27 cellular contexts compared by ENCODE assay signal in genomic region chrX:117094149-117094548, GRCh38.
"Had no signal": no experiment of that assay in that cellular context is flagged by ENCODE, and none has a peak within 500 bp of the region (broad histone marks: within the 10 kb centered on the region; RNA-seq: fewer than 3 reads in every experiment).

No MANE protein-coding gene starts in this region.

- DNase-seq: activated B cell treated with CpG ODN at 0.5 μM for 24 hours; activated CD4-positive, alpha-beta T cell treated with anti-CD3 and anti-CD28 coated beads for 48 hours; activated CD4-positive, alpha-beta T cell treated with anti-CD3 and anti-CD28 coated beads, Interleukin-2, amount 50 U/mL, for 1 hour; activated CD4-positive, alpha-beta T cell treated with anti-CD3 and anti-CD28 coated beads, Interleukin-2, amount 50 U/mL, for 48 hours; activated CD8-positive, alpha-beta memory T cell treated with anti-CD3 and anti-CD28 coated beads for 24 hours; activated CD8-positive, alpha-beta T cell treated with anti-CD3 and anti-CD28 coated beads for 36 hours; activated effector memory CD4-positive, alpha-beta T cell treated with Interleukin-2 at 50 U/mL for 16 hours; activated gamma-delta T cell treated with Interleukin-2 at 50 U/mL for 16 hours; activated naive CD4-positive, alpha-beta T cell treated with anti-CD3 and anti-CD28 coated beads, Interleukin-2, amount 50 U/mL, for 16 hours; activated naive CD4-positive, alpha-beta T cell treated with Interleukin-2 at 50 U/mL for 16 hours; activated T-cell treated with anti-CD3 and anti-CD28 coated beads, Interleukin-2, amount 50 U/mL, for 4 hours; amniotic stem cell; anterior cingulate cortex; brain microvascular endothelial cell; dorsolateral prefrontal cortex; effector memory CD4-positive, alpha-beta T cell; foreskin keratinocyte; gastrocnemius medialis; glutamatergic neuron; T-cell; T1000; WERI-Rb-1 had no signal

- H3K27ac ChIP-seq: brain microvascular endothelial cell, coronary artery, dorsolateral prefrontal cortex, esophagus muscularis mucosa, foreskin keratinocyte, gastrocnemius medialis, WERI-Rb-1 had no signal

- H3K9me3 ChIP-seq: gastrocnemius medialis had no signal

- H3K36me3 ChIP-seq: brain microvascular endothelial cell, esophagus muscularis mucosa, gastrocnemius medialis, WERI-Rb-1 had no signal

- H3K4me1 ChIP-seq: esophagus muscularis mucosa, foreskin keratinocyte, gastrocnemius medialis had no signal

- H3K27me3 ChIP-seq: brain microvascular endothelial cell, esophagus muscularis mucosa, foreskin keratinocyte, gastrocnemius medialis had no signal

- FAIRE-seq: bronchial epithelial cell had no signal

- ATAC-seq: activated CD4-positive, CD25-positive, alpha-beta regulatory T cell treated with anti-CD3 and anti-CD28 coated beads, Interleukin-2, amount 50 U/mL, for 24 hours; activated CD8-positive, alpha-beta T cell treated with anti-CD3 and anti-CD28 coated beads for 36 hours; activated T-cell treated with anti-CD3 and anti-CD28 coated beads, Interleukin-2, amount 50 U/mL, for 4 hours; activated T-helper 17 cell treated with anti-CD3 and anti-CD28 coated beads, Interleukin-2, amount 50 U/mL, for 72 hours; foreskin keratinocyte; gastrocnemius medialis; T-cell had no signal

- H3K4me3 ChIP-seq: coronary artery, dorsolateral prefrontal cortex, esophagus muscularis mucosa, gastrocnemius medialis had no signal
